In genomic region chr22:33302049-33302545, GRCh38 we compare ENCODE assay signal across 8 cellular contexts.
DNase-seq lines count a peak whose midpoint lies in the region; ATAC-seq lines count a peak whose summit lies in the region.

No MANE protein-coding gene starts in this region.

- peaks cover 0 to 41% (median 0%) of the 10 kb centered on the region in 4 donors for H3K4me1 Mint-ChIP-seq in naive thymus-derived CD8-positive, alpha-beta T cell

- POLR2A ChIA-PET in naive thymus-derived CD8-positive, alpha-beta T cell (lab: Charles Lee): no interaction called here

- ATAC-seq in HG02885 (IDR thresholded peaks at IDR 0.05; ENCODE audit: poor library complexity, unreplicated experiment) (peak; percentile 60), GM21737 (IDR thresholded peaks at IDR 0.05; ENCODE audit: unreplicated experiment) (no peak)
- no peak for ATAC-seq in naive thymus-derived CD8-positive, alpha-beta T cell

- peaks cover 0 to 7% (median 4%) of the 10 kb centered on the region in 5 donors for H3K27me3 Mint-ChIP-seq in naive thymus-derived CD8-positive, alpha-beta T cell

- H3K36me3 Mint-ChIP-seq in naive thymus-derived CD8-positive, alpha-beta T cell: no peaks in the 10 kb centered on the region

- no peaks in the 10 kb centered on the region for H3K9me3 Mint-ChIP-seq in naive thymus-derived CD8-positive, alpha-beta T cell

- H3K27ac Mint-ChIP-seq in naive thymus-derived CD8-positive, alpha-beta T cell: no peak overlapping the region

- DNase-seq in GM03348 (ENCODE audit: low spot score) (peak; percentile 91), NCI-H748 treated with DMSO at 0.1 percent for 48 hours (lab: John Stamatoyannopoulos, UW) (peak; percentile 0), activated T-cell treated with anti-CD3 and anti-CD28 coated beads for 1 hour (ENCODE audit: low read depth) (peak; percentile 23), fibroblast of peridontal ligament (ENCODE audit: extremely low read depth) (peak; percentile 42), stromal cell of bone marrow (ENCODE audit: low read depth) (peak; percentile 39)
- DNase-seq in naive thymus-derived CD8-positive, alpha-beta T cell: peak in 9 of 10 donors; percentile 1 to 68 (median 15)

- H3K4me3 Mint-ChIP-seq in naive thymus-derived CD8-positive, alpha-beta T cell: no peak overlapping the region

Comparison
In these comparisons a context has a peak if more than half of its experiments do, and no peak if none do; other contexts are left out.
1. DNase-seq: peak in every context shown above with its lines; median percentile 91 in GM03348; 42 in fibroblast of peridontal ligament; 39 in stromal cell of bone marrow; 23 in activated T-cell treated with anti-CD3 and anti-CD28 coated beads for 1 hour; 15 in naive thymus-derived CD8-positive, alpha-beta T cell; 0 in NCI-H748 treated with DMSO at 0.1 percent for 48 hours.